ENCODE assay signal across 7 cellular contexts in genomic region chr7:191105-192034, GRCh38. TPM values are rescaled to one million over a fixed set of nuclear protein-coding genes. Genes with fewer than 3 reads are reported as not detected.
DNase-seq lines count a peak whose midpoint lies in the region; ATAC-seq, FAIRE-seq and TF ChIP-seq lines count a peak whose summit lies in the region.

No MANE protein-coding gene starts in this region.

- peak overlapping the region; percentile 73 to 96 (median 86) for H3K4me3 ChIP-seq in stomach

- H3K27me3 ChIP-seq in stomach: peaks cover 0 to 27% (median 0%) of the 10 kb centered on the region in 3 donors

- H3K36me3 ChIP-seq in stomach: peaks cover 11 to 14% (median 12%) of the 10 kb centered on the region in 4 donors

- DNase-seq in GM12891 (ENCODE audit: insufficient read length, low spot score) (no peak), NCI-H2227 (lab: John Stamatoyannopoulos, UW; ENCODE audit: unreplicated experiment) (peak; percentile 70), kidney glomerular epithelial cell (lab: John Stamatoyannopoulos, UW) (peak; percentile 78), stomach (no peak), DMS53 treated with DMSO at 0.1 percent for 48 hours (lab: John Stamatoyannopoulos, UW; ENCODE audit: unreplicated experiment) (no peak), islet precursor cell (no peak)
- DNase-seq in central memory CD8-positive, alpha-beta T cell (ENCODE audit: low spot score in 2 of 2): no peak

- ATAC-seq in central memory CD8-positive, alpha-beta T cell (replicated peaks; ENCODE audit: extremely low read depth, poor library complexity, severe bottlenecking): peak; percentile 12

- intact Hi-C loops in stomach (cut with DNase I; ENCODE audit: low total_unique reads): no loop called here

- WGBS in stomach, 5 donors: 22 to 33% (median 27%) methylated on average over 11 to 34 of the region's 40 CpGs

- H3K9me3 ChIP-seq in stomach: no peaks in the 10 kb centered on the region

- TF ChIP-seq POLR2A in GM12891 (IDR thresholded peaks at IDR 0.05; ENCODE audit: low read depth, low read length) (no peak), stomach (IDR thresholded peaks at IDR 0.05) (no peak)

- no peak overlapping the region for H3K27ac Mint-ChIP-seq in central memory CD8-positive, alpha-beta T cell (ENCODE audit: low read depth)

- no peak for TF ChIP-seq CTCF in stomach (IDR thresholded peaks at IDR 0.05)

- H3K4me1 Mint-ChIP-seq in central memory CD8-positive, alpha-beta T cell: no peaks in the 10 kb centered on the region

- H3K27ac ChIP-seq in stomach: peak overlapping the region; percentile 89 to 95 (median 92)

- no peaks in the 10 kb centered on the region for H3K9me3 Mint-ChIP-seq in central memory CD8-positive, alpha-beta T cell

- peaks cover 34 to 46% (median 43%) of the 10 kb centered on the region in 4 donors for H3K4me1 ChIP-seq in stomach

- FAIRE-seq in GM12891 (lab: Jason Lieb, UNC): peak; percentile 58

- no peak for TF ChIP-seq EP300 in stomach (IDR thresholded peaks at IDR 0.05)

- no peaks in the 10 kb centered on the region for H3K36me3 Mint-ChIP-seq in central memory CD8-positive, alpha-beta T cell (ENCODE audit: insufficient read depth)

- peak overlapping the region; percentile 60 for H3K4me3 Mint-ChIP-seq in central memory CD8-positive, alpha-beta T cell

- peaks cover 35% of the 10 kb centered on the region for H3K27me3 Mint-ChIP-seq in central memory CD8-positive, alpha-beta T cell

TF ChIP-seq in GM12891, 5 proteins besides CTCF, POLR2A, EP300 and RAD21:
- TF ChIP-seq PAX5 (IDR thresholded peaks at IDR 0.05; ENCODE audit: insufficient read depth, low read length, severe bottlenecking) (no peak), POLR2AphosphoS5 (IDR thresholded peaks at IDR 0.05; ENCODE audit: low read depth, low read length) (no peak), TAF1 (IDR thresholded peaks at IDR 0.05; ENCODE audit: low read depth, low read length) (no peak), POU2F2 (IDR thresholded peaks at IDR 0.05; ENCODE audit: low read depth, low read length) (no peak), SPI1 (IDR thresholded peaks at IDR 0.05; ENCODE audit: low read depth, low read length) (no peak)
TF ChIP-seq in GM12891: peak in this region for 0.

RNA-seq across cellular contexts. Expression of gene FAM20C, which starts 1.0 kb away (rescaled TPM):
- not detected for polyA plus RNA-seq in GM12891 (2012; ENCODE audit: low read depth, missing spikeins)
- total RNA-seq in stomach: 10 to 100 TPM; 21.3 to 89.8 (median 49.0) TPM
- 10 to 100 TPM; 19.1 to 35.2 (median 33.9) TPM for polyA plus RNA-seq in stomach

Comparison
In these comparisons a context has a peak if more than half of its experiments do, and no peak if none do; other contexts are left out.
1. DNase-seq: peak in NCI-H2227 (single experiment) and kidney glomerular epithelial cell (single experiment); none in GM12891 (single experiment), central memory CD8-positive, alpha-beta T cell (0 of 2), stomach (single experiment), DMS53 treated with DMSO at 0.1 percent for 48 hours (single experiment) and islet precursor cell (single experiment).